In genomic region chr11:102452461-102453285, GRCh38 we compare ENCODE assay signal across 8 cellular contexts. TPM values are rescaled to one million over a fixed set of nuclear protein-coding genes. Genes with fewer than 3 reads are reported as not detected.
DNase-seq lines count a peak whose midpoint lies in the region; ATAC-seq, FAIRE-seq and TF ChIP-seq lines count a peak whose summit lies in the region.

TSS of gene TMEM123 (minus strand) at chr11:102452765. CDS start at chr11:102452623, 142 bp downstream.

- H3K4me3 Mint-ChIP-seq in WTC11 (peak within 1 kb of the TSS; percentile 93), immature natural killer cell (peak within 1 kb of the TSS; percentile 95 to 98 (median 96))

- no peaks in the 10 kb centered on the region for H3K27me3 ChIP-seq in bronchial epithelial cell (ENCODE audit: control insufficient read depth, insufficient read depth, low read length)

- CTCF ChIA-PET in WTC11 (lab: Charles Lee) = interaction anchor here (1.0 to 1.3 kb wide), 6 partner anchors 14 to 213 kb away, joined by 3 to 6 read pairs (median 4); no protein-coding TSS in a partner anchor

- TF ChIP-seq CTCF in WTC11 (IDR thresholded peaks at IDR 0.05) (no peak), bronchial epithelial cell (IDR thresholded peaks at IDR 0.05; ENCODE audit: insufficient read depth, low read length, severe bottlenecking) (no peak)

- H3K36me3 Mint-ChIP-seq in WTC11 = peaks cover 9% of the 10 kb centered on the region; the same call in 1 of the 2 replicates
- H3K36me3 Mint-ChIP-seq in immature natural killer cell = no peaks in the 10 kb centered on the region

- H3K4me3 ChIP-seq in bronchial epithelial cell (ENCODE audit: low read depth, low read length) = peak within 1 kb of the TSS; percentile 82

- H3K27ac Mint-ChIP-seq in WTC11 = peak within 1 kb of the TSS; percentile 97
- peak within 1 kb of the TSS; percentile 84 to 97 (median 94) for H3K27ac Mint-ChIP-seq in immature natural killer cell

- H3K9me3 Mint-ChIP-seq in WTC11 (no peaks in the 10 kb centered on the region), immature natural killer cell (no peaks in the 10 kb centered on the region)

- peaks cover 4% of the 10 kb centered on the region for H3K36me3 ChIP-seq in bronchial epithelial cell (ENCODE audit: control insufficient read depth, insufficient read depth, low read length)

- H3K4me1 Mint-ChIP-seq in WTC11 (peaks cover 55% of the 10 kb centered on the region), immature natural killer cell (peaks cover 54 to 66% of the 10 kb centered on the region in 2 donors)

- H3K27me3 Mint-ChIP-seq in WTC11 (ENCODE audit: low read depth) = peaks cover 37% of the 10 kb centered on the region
- peaks cover 3 to 21% (median 19%) of the 10 kb centered on the region in 3 donors for H3K27me3 Mint-ChIP-seq in immature natural killer cell (ENCODE audit: low read depth in 3 of 3)

- POLR2A ChIA-PET in WTC11 (lab: Charles Lee) = interaction anchor here (1.0 kb wide), 1 partner anchor 78 kb away, joined by 3 read pairs; no protein-coding TSS in a partner anchor

- no peak for FAIRE-seq in bronchial epithelial cell (lab: Jason Lieb, UNC)

- DNase-seq in SHP77 (lab: John Stamatoyannopoulos, UW) = peak; percentile 26 to 61
- no peak for DNase-seq in SHP77 treated with DMSO at 0.1 percent for 48 hours (lab: John Stamatoyannopoulos, UW)
- DNase-seq in NCI-H2171 (lab: John Stamatoyannopoulos, UW) = peak; percentile 63
- peak; percentile 81 for DNase-seq in WTC11 (ENCODE audit: low spot score)
- peak; percentile 41 for DNase-seq in bronchial epithelial cell (ENCODE audit: low read depth)
- DNase-seq in immature natural killer cell = peak; percentile 82 to 85 (median 82)
- DNase-seq in stimulated activated CD4-positive, alpha-beta T cell treated with anti-CD3 and anti-CD28 coated beads, Interleukin-12 subunit alpha, Interleukin-12 subunit beta, amount 100 ng/mL, for 24 hours (ENCODE audit: low read depth in 2 of 2) = peak; percentile 71 to 88

- ATAC-seq in HG02973 (IDR thresholded peaks at IDR 0.05; ENCODE audit: unreplicated experiment) (peak; percentile 63), WTC11 (peak; percentile 76)

TF ChIP-seq in WTC11, 78 proteins besides CTCF, POLR2A, EP300 and RAD21 (continues in another document):
- TF ChIP-seq MXD4 (CRISPR knock-in tag; IDR thresholded peaks at IDR 0.05; ENCODE audit: borderline replicate concordance) (no peak), ZNF396 (CRISPR knock-in tag; IDR thresholded peaks at IDR 0.05; ENCODE audit: borderline replicate concordance) (no peak), RELA (CRISPR knock-in tag; IDR thresholded peaks at IDR 0.05; ENCODE audit: borderline replicate concordance) (peak; percentile 91), ATF6 (CRISPR knock-in tag; IDR thresholded peaks at IDR 0.05) (no peak), ZBTB21 (CRISPR knock-in tag; IDR thresholded peaks at IDR 0.05; ENCODE audit: borderline replicate concordance) (no peak), ZNF532 (CRISPR knock-in tag; IDR thresholded peaks at IDR 0.05; ENCODE audit: borderline replicate concordance) (no peak), E2F4 (CRISPR knock-in tag; IDR thresholded peaks at IDR 0.05; ENCODE audit: borderline replicate concordance, low read depth) (no peak), ERG (CRISPR knock-in tag; IDR thresholded peaks at IDR 0.05) (no peak), OVOL2 (CRISPR knock-in tag; IDR thresholded peaks at IDR 0.05; ENCODE audit: borderline replicate concordance) (no peak), ATF1 (CRISPR knock-in tag; IDR thresholded peaks at IDR 0.05) (no peak), IRF2 (CRISPR knock-in tag; IDR thresholded peaks at IDR 0.05; ENCODE audit: borderline replicate concordance, low read depth) (no peak)
- TF ChIP-seq, protein P1, sequence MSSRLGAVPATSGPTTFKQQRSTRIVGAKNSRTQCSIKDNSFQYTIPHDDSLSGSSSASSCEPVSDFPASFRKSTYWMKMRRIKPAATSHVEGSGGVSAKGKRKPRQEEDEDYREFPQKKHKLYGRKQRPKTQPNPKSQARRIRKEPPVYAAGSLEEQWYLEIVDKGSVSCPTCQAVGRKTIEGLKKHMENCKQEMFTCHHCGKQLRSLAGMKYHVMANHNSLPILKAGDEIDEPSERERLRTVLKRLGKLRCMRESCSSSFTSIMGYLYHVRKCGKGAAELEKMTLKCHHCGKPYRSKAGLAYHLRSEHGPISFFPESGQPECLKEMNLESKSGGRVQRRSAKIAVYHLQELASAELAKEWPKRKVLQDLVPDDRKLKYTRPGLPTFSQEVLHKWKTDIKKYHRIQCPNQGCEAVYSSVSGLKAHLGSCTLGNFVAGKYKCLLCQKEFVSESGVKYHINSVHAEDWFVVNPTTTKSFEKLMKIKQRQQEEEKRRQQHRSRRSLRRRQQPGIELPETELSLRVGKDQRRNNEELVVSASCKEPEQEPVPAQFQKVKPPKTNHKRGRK (CRISPR knock-in tag; IDR thresholded peaks at IDR 0.05; ENCODE audit: borderline replicate concordance) = no peak
- TF ChIP-seq, protein P2, sequence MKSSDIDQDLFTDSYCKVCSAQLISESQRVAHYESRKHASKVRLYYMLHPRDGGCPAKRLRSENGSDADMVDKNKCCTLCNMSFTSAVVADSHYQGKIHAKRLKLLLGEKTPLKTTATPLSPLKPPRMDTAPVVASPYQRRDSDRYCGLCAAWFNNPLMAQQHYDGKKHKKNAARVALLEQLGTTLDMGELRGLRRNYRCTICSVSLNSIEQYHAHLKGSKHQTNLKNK (CRISPR knock-in tag; IDR thresholded peaks at IDR 0.05) = no peak

RNA-seq across cellular contexts. Expression of gene TMEM123, which starts in this region (rescaled TPM):
- 102 to 116 TPM (median 114 TPM) in 3 replicates for total RNA-seq in WTC11 (2021)
- 172 and 197 TPM in 2 replicates for total RNA-seq in bronchial epithelial cell
- polyA plus RNA-seq in immature natural killer cell = 100 to 1,000 TPM; 288 to 309 (median 289) TPM
